1 cellular context compared by ENCODE assay signal in the genomic region with DNA sequence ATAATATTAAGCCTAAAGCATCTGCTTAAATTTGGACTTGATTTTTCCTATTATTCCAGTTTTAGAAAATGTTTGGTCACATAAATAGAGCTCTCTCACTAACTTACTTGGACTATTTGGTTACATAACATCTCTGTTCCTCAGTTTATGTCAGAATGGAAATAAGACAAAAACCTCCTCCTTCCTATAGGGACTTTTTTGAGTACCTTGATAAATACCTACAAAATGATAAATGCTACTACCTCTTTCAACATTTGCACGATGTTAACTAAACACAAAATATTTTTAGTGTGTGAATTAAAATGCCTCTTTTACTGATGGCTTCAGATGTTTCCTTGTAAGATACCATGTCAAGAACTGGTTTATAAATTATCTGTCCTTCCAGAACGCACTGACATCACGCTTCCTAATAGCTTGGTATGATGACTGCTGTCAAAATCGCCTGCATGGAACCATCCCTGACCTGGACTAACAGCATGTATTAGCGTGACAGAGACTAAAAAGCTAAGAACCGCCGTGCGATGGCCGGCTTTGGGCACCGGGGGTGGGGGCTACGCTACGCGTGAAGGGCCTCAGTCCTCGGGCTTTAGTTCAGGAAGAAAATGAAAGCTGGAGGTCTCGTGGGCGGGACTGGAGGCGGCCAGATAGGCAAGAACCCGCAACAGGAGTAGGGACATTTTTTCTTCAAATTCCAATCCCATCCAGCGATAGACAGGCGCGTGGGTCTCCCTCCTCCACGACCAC.
TF ChIP-seq lines count a peak whose summit lies in the region.

No MANE protein-coding gene starts in this region.

TF ChIP-seq in HepG2, 621 proteins besides CTCF, POLR2A, EP300 and RAD21 (continued from another document):
- TF ChIP-seq THAP9 (CRISPR knock-in tag; IDR thresholded peaks at IDR 0.05; ENCODE audit: borderline replicate concordance) (no peak), AKAP8 (CRISPR knock-in tag; IDR thresholded peaks at IDR 0.05) (no peak)
TF ChIP-seq in HepG2: peak in this region for 17.
